In genomic region chr13:42046448-42046847, GRCh38 we compare ENCODE assay signal across 30 cellular contexts. TPM values are rescaled to one million over a fixed set of nuclear protein-coding genes. Genes with fewer than 3 reads are reported as not detected.
DNase-seq lines count a peak whose midpoint lies in the region; ATAC-seq, FAIRE-seq and TF ChIP-seq lines count a peak whose summit lies in the region.
"Had no signal": no experiment of that assay in that cellular context is flagged by ENCODE, and none has a peak within 500 bp of the region (broad histone marks: within the 10 kb centered on the region; RNA-seq: fewer than 3 reads in every experiment).

No MANE protein-coding gene starts in this region.

- TF ChIP-seq CTCF in HFFc6 (IDR thresholded peaks at IDR 0.05), result no peak
- TF ChIP-seq CTCF in colonic mucosa (IDR thresholded peaks at IDR 0.05), result no peak
- TF ChIP-seq CTCF in neural crest cell (conservative IDR thresholded peaks at IDR 0.05), result no peak

- intact Hi-C loops in colonic mucosa (cut with DNase I), result no loop called here

- peaks cover 40% of the 10 kb centered on the region for H3K4me1 Mint-ChIP-seq in activated T-cell treated with anti-CD3 and anti-CD28 coated beads, Interleukin-2, amount 50 U/mL, for 24 hours (ENCODE audit: low read depth)
- H3K4me1 Mint-ChIP-seq in activated T-cell treated with anti-CD3 and anti-CD28 coated beads, Interleukin-2, amount 50 U/mL, for 72 hours (ENCODE audit: low read depth), result peaks cover 40% of the 10 kb centered on the region
- peaks cover 40% of the 10 kb centered on the region for H3K4me1 Mint-ChIP-seq in HFFc6 (ENCODE audit: low read depth)
- H3K4me1 Mint-ChIP-seq in neural crest cell, result peaks cover 31% of the 10 kb centered on the region

- no peak for DNase-seq in activated T-cell treated with anti-CD3 and anti-CD28 coated beads, Interleukin-2, amount 50 U/mL, for 24 hours
- no peak for DNase-seq in activated T-cell treated with anti-CD3 and anti-CD28 coated beads, Interleukin-2, amount 50 U/mL, for 72 hours
- DNase-seq in HFFc6 (no peak), colonic mucosa (no peak), neural crest cell (ENCODE audit: low read depth, low spot score) (no peak), GM12892 (ENCODE audit: insufficient read length) (no peak), NCI-H345 treated with DMSO at 0.1 percent for 48 hours (lab: John Stamatoyannopoulos, UW; ENCODE audit: unreplicated experiment) (no peak)
- DNase-seq in stimulated activated CD4-positive, alpha-beta T cell treated with anti-CD3 and anti-CD28 coated beads, Interleukin-4, amount 100 ng/mL, for 24 hours, result no peak
- DNase-seq: activated CD4-positive, alpha-beta T cell treated with anti-CD3 and anti-CD28 coated beads for 1 hour; activated CD8-positive, alpha-beta T cell treated with anti-CD3 and anti-CD28 coated beads, Interleukin-2, amount 10 ng/mL, durations not matched to agents 7 days and 5 days; activated effector memory CD4-positive, alpha-beta T cell treated with anti-CD3 and anti-CD28 coated beads, Interleukin-2, amount 50 U/mL, for 16 hours; BE2C; body of pancreas; Calu3; DND-41; HCEC 1CT; head of caudate nucleus; kidney glomerular epithelial cell; lower lobe of right lung; MV-4-11; natural killer cell; NCI-H146; NCI-H526 treated with DMSO at 0.1 percent for 48 hours; ovary; retina; T-helper 17 cell had no signal

- no peak overlapping the region for H3K27ac Mint-ChIP-seq in activated T-cell treated with anti-CD3 and anti-CD28 coated beads, Interleukin-2, amount 50 U/mL, for 24 hours
- H3K27ac Mint-ChIP-seq in activated T-cell treated with anti-CD3 and anti-CD28 coated beads, Interleukin-2, amount 50 U/mL, for 72 hours, result no peak overlapping the region
- H3K27ac Mint-ChIP-seq in HFFc6, result no peak overlapping the region
- no peak overlapping the region for H3K27ac Mint-ChIP-seq in neural crest cell (ENCODE audit: unreplicated experiment)
- H3K27ac Mint-ChIP-seq: activated CD8-positive, alpha-beta T cell treated with anti-CD3 and anti-CD28 coated beads, Interleukin-2, amount 10 ng/mL, durations not matched to agents 7 days and 5 days; natural killer cell; stimulated activated naive CD8-positive, alpha-beta T cell treated with anti-CD3 and anti-CD28 coated beads, Interleukin-15, Interleukin-2, amounts not matched to agents 100 ng/mL and 50 ng/mL, for 24 hours; T-helper 17 cell had no signal

- no peaks in the 10 kb centered on the region for H3K9me3 Mint-ChIP-seq in activated T-cell treated with anti-CD3 and anti-CD28 coated beads, Interleukin-2, amount 50 U/mL, for 24 hours
- H3K9me3 Mint-ChIP-seq in activated T-cell treated with anti-CD3 and anti-CD28 coated beads, Interleukin-2, amount 50 U/mL, for 72 hours, result no peaks in the 10 kb centered on the region
- H3K9me3 Mint-ChIP-seq in HFFc6 (no peaks in the 10 kb centered on the region), neural crest cell (no peaks in the 10 kb centered on the region)
- H3K9me3 Mint-ChIP-seq: natural killer cell; stimulated activated naive CD8-positive, alpha-beta T cell treated with anti-CD3 and anti-CD28 coated beads, Interleukin-15, Interleukin-2, amounts not matched to agents 100 ng/mL and 50 ng/mL, for 24 hours had no signal

- H3K36me3 Mint-ChIP-seq in activated T-cell treated with anti-CD3 and anti-CD28 coated beads, Interleukin-2, amount 50 U/mL, for 24 hours (ENCODE audit: low read depth), result peaks cover 17% of the 10 kb centered on the region
- peaks cover 2 to 8% of the 10 kb centered on the region in 2 donors for H3K36me3 Mint-ChIP-seq in activated T-cell treated with anti-CD3 and anti-CD28 coated beads, Interleukin-2, amount 50 U/mL, for 72 hours (ENCODE audit: insufficient read depth in 2 of 2)
- H3K36me3 Mint-ChIP-seq in HFFc6 (ENCODE audit: low read depth) (0 out of 2 replicates have a peak, but pooled peaks cover 5% of the 10 kb centered on the region), neural crest cell (ENCODE audit: low read depth) (no peaks in the 10 kb centered on the region)
- H3K36me3 Mint-ChIP-seq: natural killer cell had no signal

- H3K4me3 Mint-ChIP-seq in activated T-cell treated with anti-CD3 and anti-CD28 coated beads, Interleukin-2, amount 50 U/mL, for 24 hours, result peak overlapping the region; percentile 26
- no peak overlapping the region for H3K4me3 Mint-ChIP-seq in activated T-cell treated with anti-CD3 and anti-CD28 coated beads, Interleukin-2, amount 50 U/mL, for 72 hours
- H3K4me3 Mint-ChIP-seq in HFFc6 (peak overlapping the region; percentile 30; the same call in 1 of the 2 replicates), neural crest cell (peak overlapping the region; percentile 92)

- no peaks in the 10 kb centered on the region for H3K27me3 ChIP-seq in colonic mucosa
- H3K27me3 ChIP-seq: BE2C, body of pancreas, ovary, SJSA1 had no signal

- H3K4me1 ChIP-seq in colonic mucosa, result no peaks in the 10 kb centered on the region
- H3K4me1 ChIP-seq: BE2C had no signal

- H3K27me3 Mint-ChIP-seq in activated T-cell treated with anti-CD3 and anti-CD28 coated beads, Interleukin-2, amount 50 U/mL, for 24 hours, result peaks cover 9% of the 10 kb centered on the region
- peaks cover 17% of the 10 kb centered on the region for H3K27me3 Mint-ChIP-seq in activated T-cell treated with anti-CD3 and anti-CD28 coated beads, Interleukin-2, amount 50 U/mL, for 72 hours (ENCODE audit: low read depth)
- H3K27me3 Mint-ChIP-seq in HFFc6 (ENCODE audit: insufficient read depth) (peaks cover 3% of the 10 kb centered on the region), neural crest cell (ENCODE audit: low read depth) (peaks cover 15% of the 10 kb centered on the region)
- H3K27me3 Mint-ChIP-seq: T-helper 17 cell had no signal

- no peaks in the 10 kb centered on the region for H3K36me3 ChIP-seq in colonic mucosa
- H3K36me3 ChIP-seq: BE2C, lower lobe of right lung, ovary, thoracic aorta had no signal

- no peak overlapping the region for H3K4me3 ChIP-seq in colonic mucosa
- H3K4me3 ChIP-seq: body of pancreas had no signal

- no peak for TF ChIP-seq POLR2A in GM12892 (IDR thresholded peaks at IDR 0.05; ENCODE audit: low read depth, low read length)

- H3K9me3 ChIP-seq in colonic mucosa, result no peaks in the 10 kb centered on the region
- H3K9me3 ChIP-seq: BE2C, body of pancreas, lower lobe of right lung, ovary, SJSA1, thoracic aorta had no signal

- ATAC-seq in activated T-cell treated with anti-CD3 and anti-CD28 coated beads, Interleukin-2, amount 50 U/mL, for 72 hours (replicated peaks in 1 of 2), result no peak
- ATAC-seq: activated CD8-positive, alpha-beta T cell treated with anti-CD3 and anti-CD28 coated beads, Interleukin-2, amount 10 ng/mL, durations not matched to agents 7 days and 5 days; body of pancreas; lower lobe of right lung; natural killer cell; T-helper 17 cell had no signal

- no peak for FAIRE-seq in GM12892 (lab: Jason Lieb, UNC)
- FAIRE-seq: GM18507 had no signal

- H3K27ac ChIP-seq in colonic mucosa, result peak overlapping the region; percentile 96
- H3K27ac ChIP-seq: body of pancreas, ovary, SJSA1 had no signal

- H3K9ac ChIP-seq in colonic mucosa (ENCODE audit: low read depth in 2 of 2, low read length in 2 of 2), result no peak overlapping the region

RNA-seq across cellular contexts. Expression of gene DGKH, which starts 2.0 kb away (rescaled TPM):
- 10 to 100 TPM; 15.3 to 19.2 TPM for total RNA-seq in activated T-cell treated with anti-CD3 and anti-CD28 coated beads, Interleukin-2, amount 50 U/mL, for 72 hours
- 1 to 10 TPM; 6.9 to 8.7 (median 7.8) TPM for total RNA-seq in HFFc6 (2021; fragmentation: NEBNext Ultra II Directional; extraction: Animal tissue kit (Norgen Biotek cat#: 25700))
- 10 to 100 TPM; 15.5 to 17.9 TPM for total RNA-seq in colonic mucosa
- total RNA-seq in neural crest cell, result 10.0 and 12.4 TPM in 2 replicates
- polyA plus RNA-seq in GM12892 (2012; ENCODE audit: missing spikeins), result 7.5 TPM

Comparison
In these comparisons a context has a peak if more than half of its experiments do, and no peak if none do; other contexts are left out.
1. H3K4me3 Mint-ChIP-seq: peak in activated T-cell treated with anti-CD3 and anti-CD28 coated beads, Interleukin-2, amount 50 U/mL, for 24 hours (single experiment), HFFc6 (single experiment) and neural crest cell (single experiment); none in activated T-cell treated with anti-CD3 and anti-CD28 coated beads, Interleukin-2, amount 50 U/mL, for 72 hours (0 of 2).